ENCODE assay signal across 8 cellular contexts in genomic region chr2:219508933-219509779, GRCh38.
DNase-seq lines count a peak whose midpoint lies in the region; ATAC-seq lines count a peak whose summit lies in the region.

No MANE protein-coding gene starts in this region.

- H4K20me1 ChIP-seq in BLaER1: no peaks in the 10 kb centered on the region

- no peaks in the 10 kb centered on the region for H3K27me3 ChIP-seq in BLaER1
- peaks cover 26% of the 10 kb centered on the region for H3K27me3 ChIP-seq in NT2/D1 (ENCODE audit: insufficient read depth, insufficient read length)
- H3K27me3 ChIP-seq in iPS-20b (ENCODE audit: insufficient read depth, low read length): peaks cover 43% of the 10 kb centered on the region

- H3K4me3 ChIP-seq in BLaER1 (peak overlapping the region; percentile 41; the same call in 1 of the 2 replicates), NT2/D1 (ENCODE audit: insufficient read length, low read depth) (peak overlapping the region; percentile 37), iPS-20b (ENCODE audit: low read length) (peak overlapping the region; percentile 68; the same call in 1 of the 2 replicates)

- peak overlapping the region; percentile 38; the same call in 1 of the 2 replicates for H3K9ac ChIP-seq in BLaER1
- H3K9ac ChIP-seq in NT2/D1 (ENCODE audit: insufficient read length, low read depth): peak overlapping the region; percentile 65
- peak overlapping the region; percentile 42; the same call in 1 of the 2 replicates for H3K9ac ChIP-seq in iPS-20b (ENCODE audit: low read depth, low read length)

- H3K4me1 ChIP-seq in BLaER1: peaks cover 62% of the 10 kb centered on the region
- H3K4me1 ChIP-seq in NT2/D1 (ENCODE audit: insufficient read depth, insufficient read length): peaks cover 42% of the 10 kb centered on the region
- peaks cover 37% of the 10 kb centered on the region; the same call in 1 of the 2 replicates for H3K4me1 ChIP-seq in iPS-20b (ENCODE audit: insufficient read depth, low read length)

- H3K4me2 ChIP-seq in BLaER1: peak overlapping the region; percentile 98

- no peaks in the 10 kb centered on the region for H3K9me3 ChIP-seq in BLaER1
- H3K9me3 ChIP-seq in NT2/D1 (ENCODE audit: insufficient read depth, low read length): no peaks in the 10 kb centered on the region
- no peaks in the 10 kb centered on the region for H3K9me3 ChIP-seq in iPS-20b (ENCODE audit: insufficient read depth, low read depth, low read length)

- H3K36me3 ChIP-seq in BLaER1 (peaks cover 30% of the 10 kb centered on the region), NT2/D1 (ENCODE audit: insufficient read depth, insufficient read length, low read length) (peaks cover 38% of the 10 kb centered on the region), iPS-20b (ENCODE audit: insufficient read depth, low read depth, low read length) (peaks cover 5% of the 10 kb centered on the region; the same call in 1 of the 2 replicates)

- peak; percentile 19 for ATAC-seq in GM21619 (IDR thresholded peaks at IDR 0.05; ENCODE audit: unreplicated experiment)

- no peak for DNase-seq in NT2/D1 (ENCODE audit: low read depth, low spot score)
- no peak for DNase-seq in NCI-H2029 (lab: John Stamatoyannopoulos, UW)
- DNase-seq in NCI-H226: no peak
- DNase-seq in NCI-H2081 (lab: John Stamatoyannopoulos, UW): no peak
- no peak for DNase-seq in NCI-H526 (lab: John Stamatoyannopoulos, UW)

- H3K27ac ChIP-seq in BLaER1 (peak overlapping the region; percentile 19; the same call in 1 of the 2 replicates), iPS-20b (ENCODE audit: low read length) (no peak overlapping the region)
